In the genomic region with DNA sequence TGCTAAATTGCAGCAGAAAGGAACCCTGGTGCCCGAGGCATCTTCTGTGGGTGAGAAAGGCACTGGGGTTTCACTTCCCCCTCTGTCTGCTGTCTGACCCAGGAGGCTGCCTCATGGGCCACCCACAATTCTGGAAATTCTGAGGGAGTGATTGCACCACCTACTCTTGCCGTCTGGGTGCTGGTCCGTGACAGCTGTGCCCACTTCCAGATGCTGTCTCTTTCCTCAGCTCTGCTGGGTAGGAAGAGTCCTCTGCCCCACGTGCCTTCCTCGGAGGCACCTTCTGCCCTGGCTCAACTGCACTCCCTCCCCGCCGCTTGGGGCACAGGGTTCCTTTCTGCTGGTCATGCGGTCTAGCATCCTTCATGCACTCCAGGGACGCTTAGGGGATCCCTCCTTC, we compare ENCODE assay signal across 10 cellular contexts.
A peak's percentile ranks its signal among the peaks of the same experiment; 100 is the strongest.
DNase-seq lines count a peak whose midpoint lies in the region; TF ChIP-seq lines count a peak whose summit lies in the region.
"Had no signal": no experiment of that assay in that cellular context is flagged by ENCODE, and none has a peak within 500 bp of the region (broad histone marks: within the 10 kb centered on the region; RNA-seq: fewer than 3 reads in every experiment).

No MANE protein-coding gene starts in this region.

- DNase-seq in HL-60 (ENCODE audit: low read depth in 1 of 2, low spot score in 1 of 2) (peak; percentile 73 to 96), SKM-1 treated with dmso at 0.1 percent for 144 hours (lab: John Stamatoyannopoulos, UW; ENCODE audit: unreplicated experiment) (peak; percentile 88), right atrium auricular region (ENCODE audit: low spot score) (peak; percentile 69), testis (peak; percentile 42), HEK293T (ENCODE audit: extremely low spot score) (no peak), 8988T (no peak), DMS 273 treated with DMSO at 0.1 percent for 48 hours (lab: John Stamatoyannopoulos, UW) (no peak)
- DNase-seq: SK-N-SH, small intestine had no signal

- intact Hi-C loops in testis (cut with DNase I; ENCODE audit: low total_unique reads): no loop called here

- H3K9me3 ChIP-seq in right atrium auricular region (no peaks in the 10 kb centered on the region), testis (no peaks in the 10 kb centered on the region)
- H3K9me3 ChIP-seq: SK-N-SH had no signal

- POLR2A ChIA-PET in HEK293T (lab: Yijun Ruan, JAX): no interaction called here

- no peak for TF ChIP-seq POLR2A in testis (IDR thresholded peaks at IDR 0.05)

- H3K36me3 ChIP-seq in right atrium auricular region (peaks cover 94% of the 10 kb centered on the region), testis (ENCODE audit: low read depth, missing control alignments) (no peaks in the 10 kb centered on the region)

- 84 to 88% methylated on average over 8 to 9 of the region's 9 CpGs for whole genome bisulfite sequencing in testis, 2 donors

- no peak overlapping the region for H3K27ac ChIP-seq in HL-60 (replicated peaks)
- H3K27ac ChIP-seq in right atrium auricular region: peak overlapping the region in 1 of 2 donors; percentile 3
- H3K27ac ChIP-seq in testis: no peak overlapping the region
- H3K27ac ChIP-seq: epithelial cell of prostate had no signal

- TF ChIP-seq CTCF in HL-60 (IDR thresholded peaks at IDR 0.05; ENCODE audit: insufficient read depth, low read length) (no peak), right atrium auricular region (IDR thresholded peaks at IDR 0.05) (no peak), testis (IDR thresholded peaks at IDR 0.05) (no peak)

- H3K4me1 ChIP-seq in right atrium auricular region (peaks cover 0 to 9% of the 10 kb centered on the region in 2 donors), testis (no peaks in the 10 kb centered on the region)

- H3K27me3 ChIP-seq in HL-60 (ENCODE audit: insufficient read depth, poor library complexity, severe bottlenecking) (no peaks in the 10 kb centered on the region), right atrium auricular region (no peaks in the 10 kb centered on the region), testis (no peaks in the 10 kb centered on the region)

- no peak overlapping the region for H3K4me3 ChIP-seq in HL-60 (replicated peaks; ENCODE audit: insufficient read depth, low read length)
- no peak overlapping the region for H3K4me3 ChIP-seq in right atrium auricular region
- no peak overlapping the region for H3K4me3 ChIP-seq in testis

- CTCF ChIA-PET in HEK293T (lab: Yijun Ruan, JAX): no interaction called here

TF ChIP-seq in HEK293T, 16 proteins besides CTCF, POLR2A, EP300 and RAD21:
- TF ChIP-seq TARDBP (IDR thresholded peaks at IDR 0.05) (no peak), FOXK2 (IDR thresholded peaks at IDR 0.05) (no peak), SP1 (IDR thresholded peaks at IDR 0.05) (no peak), NFRKB (IDR thresholded peaks at IDR 0.05) (no peak), FOXA1 (IDR thresholded peaks at IDR 0.05) (no peak), CTBP1 (IDR thresholded peaks at IDR 0.05; ENCODE audit: borderline replicate concordance) (no peak), L3MBTL2 (conservative IDR thresholded peaks at IDR 0.05) (no peak), ZNF384 (IDR thresholded peaks at IDR 0.05) (no peak), LEF1 (IDR thresholded peaks at IDR 0.05; ENCODE audit: borderline replicate concordance) (no peak), ELF4 (IDR thresholded peaks at IDR 0.05) (no peak), ARNT (IDR thresholded peaks at IDR 0.05) (no peak), FOXM1 (IDR thresholded peaks at IDR 0.05; ENCODE audit: borderline replicate concordance) (no peak), BHLHE40 (IDR thresholded peaks at IDR 0.05; ENCODE audit: borderline replicate concordance) (no peak), HDGF (IDR thresholded peaks at IDR 0.05; ENCODE audit: borderline replicate concordance) (no peak), SUZ12 (IDR thresholded peaks at IDR 0.05) (no peak)
- TF ChIP-seq, protein P1, sequence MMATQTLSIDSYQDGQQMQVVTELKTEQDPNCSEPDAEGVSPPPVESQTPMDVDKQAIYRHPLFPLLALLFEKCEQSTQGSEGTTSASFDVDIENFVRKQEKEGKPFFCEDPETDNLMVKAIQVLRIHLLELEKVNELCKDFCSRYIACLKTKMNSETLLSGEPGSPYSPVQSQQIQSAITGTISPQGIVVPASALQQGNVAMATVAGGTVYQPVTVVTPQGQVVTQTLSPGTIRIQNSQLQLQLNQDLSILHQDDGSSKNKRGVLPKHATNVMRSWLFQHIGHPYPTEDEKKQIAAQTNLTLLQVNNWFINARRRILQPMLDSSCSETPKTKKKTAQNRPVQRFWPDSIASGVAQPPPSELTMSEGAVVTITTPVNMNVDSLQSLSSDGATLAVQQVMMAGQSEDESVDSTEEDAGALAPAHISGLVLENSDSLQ (IDR thresholded peaks at IDR 0.05): no peak

Comparison
In these comparisons a context has a peak if more than half of its experiments do, and no peak if none do; other contexts are left out.
1. DNase-seq: peak in HL-60 (2 of 2), SKM-1 treated with dmso at 0.1 percent for 144 hours (single experiment), right atrium auricular region (single experiment) and testis (single experiment); none in HEK293T (single experiment), 8988T (single experiment) and DMS 273 treated with DMSO at 0.1 percent for 48 hours (single experiment).